1 cellular context compared by ENCODE assay signal in genomic region chr14:36313206-36313605, GRCh38.
TF ChIP-seq lines count a peak whose summit lies in the region.

No MANE protein-coding gene starts in this region.

TF ChIP-seq in WTC11, 78 proteins besides CTCF, POLR2A, EP300 and RAD21 (continued from another document):
- no peak for TF ChIP-seq PREB (CRISPR knock-in tag; IDR thresholded peaks at IDR 0.05; ENCODE audit: borderline replicate concordance)
- no peak for TF ChIP-seq JAZF1 (CRISPR knock-in tag; IDR thresholded peaks at IDR 0.05)
- TF ChIP-seq SMAD4 (CRISPR knock-in tag; IDR thresholded peaks at IDR 0.05): no peak
- TF ChIP-seq NFATC4 (CRISPR knock-in tag; IDR thresholded peaks at IDR 0.05): no peak
